Comparison of ENCODE assay signal across 14 cellular contexts in genomic region chr10:71076473-71077142, GRCh38.
DNase-seq lines count a peak whose midpoint lies in the region; TF ChIP-seq lines count a peak whose summit lies in the region.
"Had no signal": no experiment of that assay in that cellular context is flagged by ENCODE, and none has a peak within 500 bp of the region (broad histone marks: within the 10 kb centered on the region; RNA-seq: fewer than 3 reads in every experiment).

No MANE protein-coding gene starts in this region.

- no peak overlapping the region for H3K4me3 Mint-ChIP-seq in activated naive CD4-positive, alpha-beta T cell treated with anti-CD3 and anti-CD28 coated beads, Interleukin-2, amount 10 ng/mL, durations not matched to agents 7 days and 5 days
- H3K4me3 Mint-ChIP-seq in glutamatergic neuron (ENCODE audit: unreplicated experiment): no peak overlapping the region
- H3K4me3 Mint-ChIP-seq: immature natural killer cell had no signal

- H3K27ac ChIP-seq in testis: no peak overlapping the region

- no peaks in the 10 kb centered on the region for H3K9me3 Mint-ChIP-seq in activated naive CD4-positive, alpha-beta T cell treated with anti-CD3 and anti-CD28 coated beads, Interleukin-2, amount 10 ng/mL, durations not matched to agents 7 days and 5 days
- H3K9me3 Mint-ChIP-seq in glutamatergic neuron (ENCODE audit: unreplicated experiment): peaks cover 13% of the 10 kb centered on the region
- H3K9me3 Mint-ChIP-seq: immature natural killer cell had no signal

- CTCF ChIA-PET in activated naive CD4-positive, alpha-beta T cell treated with anti-CD3 and anti-CD28 coated beads, Interleukin-2, amount 10 ng/mL, durations not matched to agents 7 days and 5 days (lab: Charles Lee): no interaction called here

- H3K27me3 ChIP-seq in testis: no peaks in the 10 kb centered on the region

- no peak for TF ChIP-seq POLR2A in testis (IDR thresholded peaks at IDR 0.05)

- intact Hi-C loops in testis (cut with DNase I; ENCODE audit: low total_unique reads): no loop called here

- H3K36me3 Mint-ChIP-seq in activated naive CD4-positive, alpha-beta T cell treated with anti-CD3 and anti-CD28 coated beads, Interleukin-2, amount 10 ng/mL, durations not matched to agents 7 days and 5 days: no peaks in the 10 kb centered on the region
- H3K36me3 Mint-ChIP-seq in glutamatergic neuron (ENCODE audit: unreplicated experiment): no peaks in the 10 kb centered on the region
- H3K36me3 Mint-ChIP-seq: immature natural killer cell had no signal

- WGBS in testis, 2 donors: 81 to 89% methylated on average over 8 of the region's 8 CpGs

- no peak overlapping the region for H3K4me3 ChIP-seq in testis

- in situ Hi-C loops in GM13976 (cut with MboI; ENCODE audit: low sequenced_read_pairs, unreplicated experiment): no loop called here

- TF ChIP-seq CTCF in glutamatergic neuron (IDR thresholded peaks at IDR 0.05; ENCODE audit: partially characterized antibody, unreplicated experiment) (no peak), testis (IDR thresholded peaks at IDR 0.05) (no peak), GM13976 (IDR thresholded peaks at IDR 0.05; ENCODE audit: borderline replicate concordance, control extremely low read depth, extremely low read depth, insufficient read depth, missing control alignments) (no peak)

- no peaks in the 10 kb centered on the region for H3K4me1 Mint-ChIP-seq in activated naive CD4-positive, alpha-beta T cell treated with anti-CD3 and anti-CD28 coated beads, Interleukin-2, amount 10 ng/mL, durations not matched to agents 7 days and 5 days
- H3K4me1 Mint-ChIP-seq in glutamatergic neuron (ENCODE audit: low read depth, unreplicated experiment): peaks cover 25% of the 10 kb centered on the region
- H3K4me1 Mint-ChIP-seq: immature natural killer cell had no signal

- peaks cover 10% of the 10 kb centered on the region for H3K27me3 Mint-ChIP-seq in activated naive CD4-positive, alpha-beta T cell treated with anti-CD3 and anti-CD28 coated beads, Interleukin-2, amount 10 ng/mL, durations not matched to agents 7 days and 5 days
- H3K27me3 Mint-ChIP-seq in glutamatergic neuron (ENCODE audit: unreplicated experiment): peaks cover 31% of the 10 kb centered on the region

- H3K9me3 ChIP-seq in testis: no peaks in the 10 kb centered on the region

- peak; percentile 16 for DNase-seq in activated naive CD4-positive, alpha-beta T cell treated with anti-CD3 and anti-CD28 coated beads, Interleukin-2, amount 10 ng/mL, durations not matched to agents 7 days and 5 days
- no peak for DNase-seq in activated naive CD4-positive, alpha-beta T cell (lab: John Stamatoyannopoulos, UW)
- DNase-seq in NCI-H69 (lab: John Stamatoyannopoulos, UW) (peak; percentile 92), glutamatergic neuron (peak; percentile 77), testis (peak; percentile 9), GM13976 (ENCODE audit: low spot score) (no peak), DMS79 treated with DMSO at 0.1 percent for 48 hours (lab: John Stamatoyannopoulos, UW) (no peak), globus pallidus (ENCODE audit: low spot score) (no peak)
- DNase-seq: amniotic stem cell; cortex of kidney; immature natural killer cell; MV-4-11; stimulated activated CD4-positive, alpha-beta T cell treated with anti-CD3 and anti-CD28 coated beads, Interleukin-4, amount 100 ng/mL, for 1 hour; stimulated activated naive CD8-positive, alpha-beta T cell treated with anti-CD3 and anti-CD28 coated beads, Interleukin-15, Interleukin-2, amounts not matched to agents 100 U/mL and 50 U/mL, for 24 hours had no signal

- no peaks in the 10 kb centered on the region for H3K36me3 ChIP-seq in testis (ENCODE audit: low read depth, missing control alignments)

- H3K4me1 ChIP-seq in testis: no peaks in the 10 kb centered on the region

- H3K27ac Mint-ChIP-seq in activated naive CD4-positive, alpha-beta T cell treated with anti-CD3 and anti-CD28 coated beads, Interleukin-2, amount 10 ng/mL, durations not matched to agents 7 days and 5 days: no peak overlapping the region
- peak overlapping the region; percentile 82 for H3K27ac Mint-ChIP-seq in glutamatergic neuron (ENCODE audit: unreplicated experiment)
- H3K27ac Mint-ChIP-seq: immature natural killer cell had no signal

Comparison
In these comparisons a context has a peak if more than half of its experiments do, and no peak if none do; other contexts are left out.
1. DNase-seq: peak in activated naive CD4-positive, alpha-beta T cell treated with anti-CD3 and anti-CD28 coated beads, Interleukin-2, amount 10 ng/mL, durations not matched to agents 7 days and 5 days (single experiment), NCI-H69 (single experiment), glutamatergic neuron (single experiment) and testis (single experiment); none in activated naive CD4-positive, alpha-beta T cell (0 of 4), GM13976 (single experiment), DMS79 treated with DMSO at 0.1 percent for 48 hours (single experiment) and globus pallidus (single experiment).